In genomic region chr6:144878577-144878976, GRCh38 we compare ENCODE assay signal across 18 cellular contexts.
DNase-seq lines count a peak whose midpoint lies in the region; ATAC-seq and TF ChIP-seq lines count a peak whose summit lies in the region.
"Had no signal": no experiment of that assay in that cellular context is flagged by ENCODE, and none has a peak within 500 bp of the region (broad histone marks: within the 10 kb centered on the region; RNA-seq: fewer than 3 reads in every experiment).

No MANE protein-coding gene starts in this region.

- intact Hi-C loops in sciatic nerve (cut with DNase I) = no loop called here

- H3K9ac ChIP-seq in DND-41 (ENCODE audit: low read depth, low read length) (no peak overlapping the region), Loucy (ENCODE audit: low read depth, low read length, poor library complexity, severe bottlenecking) (no peak overlapping the region)

- H3K36me3 Mint-ChIP-seq in T-cell = no peaks in the 10 kb centered on the region
- H3K36me3 Mint-ChIP-seq: CD4-positive, alpha-beta memory T cell had no signal

- H4K20me1 ChIP-seq in DND-41 (ENCODE audit: insufficient read depth, low read length) = no peaks in the 10 kb centered on the region
- no peaks in the 10 kb centered on the region for H4K20me1 ChIP-seq in Loucy (ENCODE audit: insufficient read depth, low read length, poor library complexity, severe bottlenecking)

- TF ChIP-seq CTCF in DND-41 (IDR thresholded peaks at IDR 0.05; ENCODE audit: borderline replicate concordance, extremely low read depth, low read length, poor library complexity, severe bottlenecking) (no peak), Loucy (conservative IDR thresholded peaks at IDR 0.05; ENCODE audit: low read length) (no peak), VCaP (conservative IDR thresholded peaks at IDR 0.05) (no peak)

- H3F3A ChIP-seq in Loucy (ENCODE audit: low read depth) = peaks cover 5% of the 10 kb centered on the region; the same call in 1 of the 2 replicates

- no peak overlapping the region for H3K4me3 Mint-ChIP-seq in T-cell
- H3K4me3 Mint-ChIP-seq: B cell; CD4-positive, alpha-beta memory T cell; H9 had no signal

- H3K9me2 ChIP-seq in Loucy (replicated peaks; ENCODE audit: low read depth, low read length) = no peaks in the 10 kb centered on the region

- no peak overlapping the region for H2AFZ ChIP-seq in DND-41 (ENCODE audit: low read depth, low read length)
- no peak overlapping the region for H2AFZ ChIP-seq in Loucy (ENCODE audit: low read length)

- peaks cover 0 to 3% (median 0%) of the 10 kb centered on the region in 3 donors for H3K9me3 Mint-ChIP-seq in T-cell

- H3K27ac Mint-ChIP-seq in T-cell = no peak overlapping the region
- H3K27ac Mint-ChIP-seq: B cell; CD4-positive, alpha-beta memory T cell; H9 had no signal

- no peaks in the 10 kb centered on the region for H3K9me3 ChIP-seq in DND-41 (ENCODE audit: insufficient read depth, low read length, severe bottlenecking)
- H3K9me3 ChIP-seq in Loucy (ENCODE audit: insufficient read depth, low read depth, low read length) = no peaks in the 10 kb centered on the region; the same call in 1 of the 2 replicates
- H3K9me3 ChIP-seq: Peyer's patch had no signal

- CTCF ChIA-PET in T-cell (lab: Charles Lee) = no interaction called here

- H3K27ac ChIP-seq in DND-41 (ENCODE audit: low read length) = no peak overlapping the region
- peak overlapping the region; percentile 13; the same call in 1 of the 2 replicates for H3K27ac ChIP-seq in VCaP
- H3K27ac ChIP-seq: Peyer's patch had no signal

- no peaks in the 10 kb centered on the region for H3K4me1 ChIP-seq in DND-41 (ENCODE audit: insufficient read depth, low read length)
- peaks cover 19% of the 10 kb centered on the region for H3K4me1 ChIP-seq in Loucy (ENCODE audit: insufficient read depth, low read length, poor library complexity, severe bottlenecking)
- H3K4me1 ChIP-seq: Peyer's patch had no signal

- peaks cover 0 to 8% (median 7%) of the 10 kb centered on the region in 3 donors for H3K4me1 Mint-ChIP-seq in T-cell
- H3K4me1 Mint-ChIP-seq: B cell had no signal

- H3K79me2 ChIP-seq in DND-41 (ENCODE audit: insufficient read depth, low read length) (no peaks in the 10 kb centered on the region), Loucy (ENCODE audit: insufficient read depth, low read length) (no peaks in the 10 kb centered on the region)

- H3K4me2 ChIP-seq in DND-41 (ENCODE audit: insufficient read depth, low read length) = no peak overlapping the region
- H3K4me2 ChIP-seq in Loucy (ENCODE audit: low read depth, low read length, poor library complexity, severe bottlenecking) = peak overlapping the region; percentile 59

- DNase-seq in DND-41 (no peak), NCI-H69 (lab: John Stamatoyannopoulos, UW) (peak; percentile 94), sciatic nerve (ENCODE audit: low spot score) (no peak), T-cell (no peak)
- DNase-seq: ACHN; CD4-positive, alpha-beta memory T cell; H9; Kasumi-1; NCI-H1694; NCI-H2171 treated with DMSO at 0.1 percent for 48 hours; NCI-H524 treated with DMSO at 0.1 percent for 48 hours; Peyer's patch; SHP77 treated with DMSO at 0.1 percent for 48 hours; SW 1271 had no signal

- POLR2A ChIA-PET in T-cell (lab: Charles Lee) = no interaction called here

- peaks cover 28 to 29% of the 10 kb centered on the region in 2 donors for H3K27me3 Mint-ChIP-seq in T-cell

- H3K36me3 ChIP-seq in DND-41 (ENCODE audit: insufficient read depth, low read length) (no peaks in the 10 kb centered on the region), Loucy (ENCODE audit: insufficient read depth, low read length) (no peaks in the 10 kb centered on the region)
- H3K36me3 ChIP-seq: Peyer's patch had no signal

- H3K4me3 ChIP-seq in DND-41 (ENCODE audit: low read depth in 1 of 2, low read length in 2 of 2) (no peak overlapping the region), Loucy (ENCODE audit: low read length, poor library complexity, severe bottlenecking) (no peak overlapping the region)
- H3K4me3 ChIP-seq: Peyer's patch had no signal

- H3K27me3 ChIP-seq in DND-41 (ENCODE audit: insufficient read depth, low read length, poor library complexity) = peaks cover 16% of the 10 kb centered on the region
- no peaks in the 10 kb centered on the region for H3K27me3 ChIP-seq in Loucy (ENCODE audit: insufficient read depth, low read length, poor library complexity, severe bottlenecking)
- H3K27me3 ChIP-seq: Peyer's patch had no signal

- ATAC-seq in DND-41 (ENCODE audit: insufficient read depth, low read depth) = peak; percentile 52; the same call in 2 of the 3 replicates
- ATAC-seq in GM18520 (IDR thresholded peaks at IDR 0.05; ENCODE audit: unreplicated experiment) = no peak
- ATAC-seq in sciatic nerve = no peak
- ATAC-seq in T-cell (replicated peaks in 1 of 4) = no peak
